In the genomic region with DNA sequence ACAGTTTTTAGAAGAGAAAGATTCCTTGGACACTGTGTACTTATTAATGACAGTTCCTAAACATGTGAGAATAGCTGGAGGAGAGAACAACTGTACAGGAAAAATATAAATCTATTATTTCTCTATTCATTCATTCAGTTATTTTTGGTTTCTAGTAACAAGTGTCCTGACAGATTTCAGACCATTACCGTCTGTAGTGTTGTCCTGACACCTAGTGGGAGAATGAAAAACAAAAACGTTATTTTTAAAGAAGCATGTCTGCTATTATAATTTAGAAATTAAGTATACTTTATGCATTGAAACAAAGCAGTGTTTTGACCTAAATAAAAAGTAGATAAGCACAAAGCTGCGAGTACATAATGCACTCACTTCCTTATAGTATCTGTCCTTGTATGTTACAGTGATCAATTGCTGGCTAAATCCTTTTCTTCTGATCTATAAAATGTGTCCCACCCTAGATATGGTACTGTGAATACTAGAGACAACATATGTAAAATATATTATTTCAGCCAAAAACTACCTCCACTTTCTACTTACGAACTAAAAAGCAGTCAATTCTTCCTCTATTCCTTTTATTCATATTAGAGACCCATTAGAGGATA, we compare ENCODE assay signal across 10 cellular contexts.
DNase-seq lines count a peak whose midpoint lies in the region; ATAC-seq, FAIRE-seq and TF ChIP-seq lines count a peak whose summit lies in the region.
"Had no signal": no experiment of that assay in that cellular context is flagged by ENCODE, and none has a peak within 500 bp of the region (broad histone marks: within the 10 kb centered on the region; RNA-seq: fewer than 3 reads in every experiment).

No MANE protein-coding gene starts in this region.

- H3K36me3 Mint-ChIP-seq in naive B cell = no peaks in the 10 kb centered on the region

- peak; percentile 52 for TF ChIP-seq CTCF in OCI-LY3 (IDR thresholded peaks at IDR 0.05; ENCODE audit: low read depth, low read length)

- no peak overlapping the region for H3K4me3 ChIP-seq in OCI-LY3 (ENCODE audit: low read length)
- H3K4me3 ChIP-seq: SK-N-MC had no signal

- TF ChIP-seq POLR2A in GM12891 (IDR thresholded peaks at IDR 0.05; ENCODE audit: low read depth, low read length) = no peak

- H3K9ac ChIP-seq in OCI-LY3 (ENCODE audit: low read length) = no peak overlapping the region

- peaks cover 0 to 4% (median 0%) of the 10 kb centered on the region in 7 donors for H3K9me3 Mint-ChIP-seq in naive B cell

- no peaks in the 10 kb centered on the region for H4K20me1 ChIP-seq in OCI-LY3 (ENCODE audit: insufficient read depth, low read length)

- no peaks in the 10 kb centered on the region for H3K36me3 ChIP-seq in OCI-LY3 (replicated peaks; ENCODE audit: low read depth, low read length)
- H3K36me3 ChIP-seq: neutrophil had no signal

- H3K27me3 ChIP-seq in OCI-LY3 (ENCODE audit: low read depth, low read length) = no peaks in the 10 kb centered on the region
- H3K27me3 ChIP-seq: neutrophil had no signal

- no peaks in the 10 kb centered on the region for H3K9me3 ChIP-seq in OCI-LY3 (ENCODE audit: insufficient read depth, low read length)
- H3K9me3 ChIP-seq: neutrophil had no signal

- no peak overlapping the region for H3K27ac ChIP-seq in OCI-LY3 (ENCODE audit: low read length)
- H3K27ac ChIP-seq: neutrophil, SK-N-MC had no signal

- H3K4me1 Mint-ChIP-seq in naive B cell = no peaks in the 10 kb centered on the region

- H3K4me3 Mint-ChIP-seq in naive B cell = no peak overlapping the region

- no peak overlapping the region for H2AFZ ChIP-seq in OCI-LY3 (ENCODE audit: low read depth, low read length)

- H3K79me2 ChIP-seq in OCI-LY3 (ENCODE audit: low read length) = no peaks in the 10 kb centered on the region

- peak; percentile 93 for FAIRE-seq in endometrium (lab: Jason Lieb, UNC)
- no peak for FAIRE-seq in GM12891 (lab: Jason Lieb, UNC)

- H3K4me2 ChIP-seq in OCI-LY3 (ENCODE audit: low read length) = no peak overlapping the region

- DNase-seq in EH (ENCODE audit: low read depth) (peak; percentile 38), naive B cell (peak; percentile 30), GM12891 (ENCODE audit: insufficient read length, low spot score) (no peak)
- no peak for DNase-seq in activated CD8-positive, alpha-beta memory T cell treated with anti-CD3 and anti-CD28 coated beads, Interleukin-2, amount 50 U/mL, for 48 hours

- no peaks in the 10 kb centered on the region for H3K4me1 ChIP-seq in OCI-LY3 (ENCODE audit: low read length)

- no peak overlapping the region for H3K27ac Mint-ChIP-seq in naive B cell

- peaks cover 0 to 11% (median 8%) of the 10 kb centered on the region in 3 donors for H3K27me3 Mint-ChIP-seq in naive B cell

- ATAC-seq in HG03095 (IDR thresholded peaks at IDR 0.05; ENCODE audit: unreplicated experiment) (peak; percentile 52), naive B cell (ENCODE audit: low read depth in 2 of 2) (peak; percentile 30 to 58), HG02571 (IDR thresholded peaks at IDR 0.05; ENCODE audit: unreplicated experiment) (no peak)

TF ChIP-seq in GM12891, 5 proteins besides CTCF, POLR2A, EP300 and RAD21:
- TF ChIP-seq POLR2AphosphoS5 (IDR thresholded peaks at IDR 0.05; ENCODE audit: low read depth, low read length) (no peak), POU2F2 (IDR thresholded peaks at IDR 0.05; ENCODE audit: low read depth, low read length) (no peak), PAX5 (IDR thresholded peaks at IDR 0.05; ENCODE audit: insufficient read depth, low read length, severe bottlenecking) (no peak)
TF ChIP-seq in GM12891: peak in this region for 0.

Comparison
In these comparisons a context has a peak if more than half of its experiments do, and no peak if none do; other contexts are left out.
1. DNase-seq: peak in EH (single experiment) and naive B cell (single experiment); none in GM12891 (single experiment) and activated CD8-positive, alpha-beta memory T cell treated with anti-CD3 and anti-CD28 coated beads, Interleukin-2, amount 50 U/mL, for 48 hours (single experiment).